ENCODE assay signal across 11 cellular contexts in the genomic region with DNA sequence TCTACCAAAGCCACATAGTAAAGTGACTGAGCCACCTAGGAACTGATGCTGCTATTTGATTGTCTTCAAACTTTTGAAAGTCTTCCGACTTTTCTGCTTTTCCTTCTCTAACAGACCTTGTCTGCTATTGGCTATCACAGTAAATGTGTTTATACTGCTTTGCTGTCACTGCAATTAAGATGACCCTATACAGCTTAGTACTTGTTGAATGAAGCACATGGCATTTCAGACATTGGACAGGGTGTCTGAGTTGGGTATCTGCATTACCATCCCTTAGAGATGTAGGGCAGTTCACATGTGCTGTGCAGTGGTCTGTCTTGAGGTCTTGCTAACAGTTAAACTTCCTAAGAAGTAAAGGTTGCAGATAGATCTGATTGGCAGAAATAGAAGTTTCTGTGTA. TPM values are rescaled to one million over a fixed set of nuclear protein-coding genes. Genes with fewer than 3 reads are reported as not detected.
A peak's percentile ranks its signal among the peaks of the same experiment; 100 is the strongest.
DNase-seq lines count a peak whose midpoint lies in the region; TF ChIP-seq lines count a peak whose summit lies in the region.
"Had no signal": no experiment of that assay in that cellular context is flagged by ENCODE, and none has a peak within 500 bp of the region (broad histone marks: within the 10 kb centered on the region; RNA-seq: fewer than 3 reads in every experiment).

No MANE protein-coding gene starts in this region.

- H3K9me3 ChIP-seq in BE2C, result no peaks in the 10 kb centered on the region
- H3K9me3 ChIP-seq in SK-N-MC (ENCODE audit: low read depth, low read length), result no peaks in the 10 kb centered on the region
- H3K9me3 ChIP-seq in ovary, result no peaks in the 10 kb centered on the region
- H3K9me3 ChIP-seq: Caco-2, colonic mucosa had no signal

- peaks cover 43% of the 10 kb centered on the region for H3K36me3 ChIP-seq in BE2C
- peaks cover 3% of the 10 kb centered on the region for H3K36me3 ChIP-seq in GM06990 (ENCODE audit: control insufficient read depth, insufficient read depth, low read length)
- H3K36me3 ChIP-seq in SK-N-MC (ENCODE audit: insufficient read depth, low read length), result peaks cover 55% of the 10 kb centered on the region
- no peaks in the 10 kb centered on the region for H3K36me3 ChIP-seq in ovary
- H3K36me3 ChIP-seq: colonic mucosa had no signal

- TF ChIP-seq EP300 in ovary (IDR thresholded peaks at IDR 0.05), result no peak

- intact Hi-C loops in ovary (cut with DNase I), result no loop called here

- TF ChIP-seq CTCF in BE2C (IDR thresholded peaks at IDR 0.05; ENCODE audit: low read depth, low read length) (no peak), GM06990 (IDR thresholded peaks at IDR 0.05; ENCODE audit: insufficient read depth, low read length, poor library complexity, severe bottlenecking) (no peak), ovary (IDR thresholded peaks at IDR 0.05) (no peak), GM20000 (IDR thresholded peaks at IDR 0.05; ENCODE audit: extremely low read depth, missing control alignments) (no peak)

- H3K27me3 ChIP-seq in BE2C (peaks cover under 1% of the 10 kb centered on the region; the same call in 1 of the 2 replicates), GM06990 (replicated peaks; ENCODE audit: control insufficient read depth, insufficient read depth, low read length) (no peaks in the 10 kb centered on the region), ovary (no peaks in the 10 kb centered on the region)
- H3K27me3 ChIP-seq: colonic mucosa had no signal

- H3K4me3 ChIP-seq in BE2C (ENCODE audit: low read depth, low read length) (peak overlapping the region; percentile 99; the same call in 1 of the 2 replicates), GM06990 (replicated peaks; ENCODE audit: low read depth, low read length) (peak overlapping the region; percentile 21), SK-N-MC (peak overlapping the region; percentile 7), ovary (no peak overlapping the region)
- H3K4me3 ChIP-seq: colonic mucosa had no signal

- peaks cover 16% of the 10 kb centered on the region for H3K4me1 ChIP-seq in BE2C
- peaks cover 4% of the 10 kb centered on the region for H3K4me1 ChIP-seq in ovary (ENCODE audit: insufficient read depth)
- H3K4me1 ChIP-seq: colonic mucosa had no signal

- H3K27ac ChIP-seq in SK-N-MC (peak overlapping the region; percentile 4; the same call in 1 of the 2 replicates), ovary (no peak overlapping the region)
- H3K27ac ChIP-seq: colonic mucosa had no signal

- H3K9ac ChIP-seq in SK-N-MC (ENCODE audit: insufficient read length), result no peak overlapping the region

- 55 to 61% (median 56%) methylated on average over 1 of the region's 1 CpG for WGBS in ovary, 3 donors

- no peak for TF ChIP-seq POLR2A in erythroblast (IDR thresholded peaks at IDR 0.05; ENCODE audit: low read length)
- no peak for TF ChIP-seq POLR2A in ovary (IDR thresholded peaks at IDR 0.05)

- DNase-seq in BE2C, result no peak
- DNase-seq in GM06990 (ENCODE audit: extremely low read depth, insufficient read length), result no peak
- no peak for DNase-seq in SK-N-MC (ENCODE audit: low read depth, low spot score)
- peak; percentile 33 to 65 for DNase-seq in erythroblast (lab: John Stamatoyannopoulos, UW)
- no peak for DNase-seq in ovary
- DNase-seq in GM20000 (ENCODE audit: low spot score), result no peak
- DNase-seq in NCI-H345 treated with DMSO at 0.1 percent for 48 hours (lab: John Stamatoyannopoulos, UW; ENCODE audit: unreplicated experiment), result no peak
- DNase-seq: Caco-2, colonic mucosa, GOT3, NCI-H510A treated with DMSO at 0.1 percent for 48 hours had no signal

RNA-seq across cellular contexts. Expression of a gene that starts 3.6 kb away (rescaled TPM):
- 58.2 TPM for polyA plus RNA-seq in BE2C (2012; ENCODE audit: insufficient read depth, insufficient read length, low read depth)
- total RNA-seq in ovary, result 10 to 100 TPM; 29.0 to 63.5 (median 46.8) TPM
- 10 to 100 TPM; 14.0 to 29.0 TPM for polyA plus RNA-seq in ovary

RNA-seq across cellular contexts. Expression of a gene that starts 27.9 kb away (rescaled TPM):
- 8.8 TPM for polyA plus RNA-seq in BE2C (2012; ENCODE audit: insufficient read depth, insufficient read length, low read depth)
- 10 to 100 TPM in 6 of 7 donors, 1 to 10 TPM in 1; 8.1 to 18.4 (median 14.2) TPM for total RNA-seq in ovary
- polyA plus RNA-seq in ovary, result 10 to 100 TPM; 11.7 to 13.0 TPM

Comparison
In these comparisons a context has a peak if more than half of its experiments do, and no peak if none do; other contexts are left out.
1. DNase-seq: peak in erythroblast (2 of 2); none in BE2C (single experiment), GM06990 (single experiment), SK-N-MC (single experiment), ovary (0 of 5), GM20000 (single experiment) and NCI-H345 treated with DMSO at 0.1 percent for 48 hours (single experiment).